In genomic region chr15:39595621-39596221, GRCh38 we compare ENCODE assay signal across 17 cellular contexts. TPM values are rescaled to one million over a fixed set of nuclear protein-coding genes. Genes with fewer than 3 reads are reported as not detected.
DNase-seq lines count a peak whose midpoint lies in the region; ATAC-seq and TF ChIP-seq lines count a peak whose summit lies in the region.
"Had no signal": no experiment of that assay in that cellular context is flagged by ENCODE, and none has a peak within 500 bp of the region (broad histone marks: within the 10 kb centered on the region; RNA-seq: fewer than 3 reads in every experiment).

No MANE protein-coding gene starts in this region.

- H3K27ac Mint-ChIP-seq in HFFc6 (peak overlapping the region; percentile 86), glutamatergic neuron (ENCODE audit: unreplicated experiment) (no peak overlapping the region)
- H3K27ac Mint-ChIP-seq: activated T-cell treated with anti-CD3 and anti-CD28 coated beads, Interleukin-2, amount 50 U/mL, for 72 hours; IgD-negative memory B cell; memory B cell had no signal

- H3K36me3 ChIP-seq in left lung: peaks cover 4 to 52% of the 10 kb centered on the region in 2 donors

- H3K27ac ChIP-seq in 22Rv1: 0 out of 2 replicates have a peak overlapping the region, but pooled peaks have one; percentile 6
- no peak overlapping the region for H3K27ac ChIP-seq in left lung

- no peaks in the 10 kb centered on the region for H3K4me1 ChIP-seq in left lung

- no peaks in the 10 kb centered on the region for H3K27me3 ChIP-seq in left lung

- TF ChIP-seq CTCF in 22Rv1 (IDR thresholded peaks at IDR 0.05) (no peak), HFFc6 (IDR thresholded peaks at IDR 0.05) (no peak), left lung (IDR thresholded peaks at IDR 0.05) (no peak), glutamatergic neuron (IDR thresholded peaks at IDR 0.05; ENCODE audit: partially characterized antibody, unreplicated experiment) (no peak)

- H3K9me3 Mint-ChIP-seq in HFFc6 (peaks cover 87% of the 10 kb centered on the region), glutamatergic neuron (ENCODE audit: unreplicated experiment) (no peaks in the 10 kb centered on the region)
- H3K9me3 Mint-ChIP-seq: activated T-cell treated with anti-CD3 and anti-CD28 coated beads, Interleukin-2, amount 50 U/mL, for 72 hours; IgD-negative memory B cell; memory B cell had no signal

- no peaks in the 10 kb centered on the region for H3K9me3 ChIP-seq in left lung

- H3K4me3 ChIP-seq in left lung: no peak overlapping the region

- peak; percentile 6 for ATAC-seq in left lung
- ATAC-seq: activated T-cell treated with anti-CD3 and anti-CD28 coated beads, Interleukin-2, amount 50 U/mL, for 72 hours had no signal

- peak overlapping the region; percentile 82 for H3K4me3 Mint-ChIP-seq in HFFc6
- no peak overlapping the region for H3K4me3 Mint-ChIP-seq in glutamatergic neuron (ENCODE audit: unreplicated experiment)
- H3K4me3 Mint-ChIP-seq: activated T-cell treated with anti-CD3 and anti-CD28 coated beads, Interleukin-2, amount 50 U/mL, for 72 hours; IgD-negative memory B cell; memory B cell had no signal

- intact Hi-C loops in left lung (cut with DNase I): no loop called here

- peaks cover 78% of the 10 kb centered on the region for H3K36me3 Mint-ChIP-seq in HFFc6 (ENCODE audit: low read depth)
- no peaks in the 10 kb centered on the region for H3K36me3 Mint-ChIP-seq in glutamatergic neuron (ENCODE audit: unreplicated experiment)
- H3K36me3 Mint-ChIP-seq: IgD-negative memory B cell, memory B cell had no signal

- H3K4me1 Mint-ChIP-seq in HFFc6 (ENCODE audit: low read depth) (peaks cover 90% of the 10 kb centered on the region), glutamatergic neuron (ENCODE audit: low read depth, unreplicated experiment) (no peaks in the 10 kb centered on the region)

- DNase-seq in HFFc6 (peak; percentile 71), dermis blood vessel endothelial cell (peak; percentile 77), left lung (no peak), retina (no peak), glutamatergic neuron (no peak), activated gamma-delta T cell (lab: John Stamatoyannopoulos, UW) (no peak), D341Med (ENCODE audit: low spot score) (no peak)
- DNase-seq: activated T-cell treated with anti-CD3 and anti-CD28 coated beads, Interleukin-2, amount 50 U/mL, for 72 hours; AML-193; DMS79 treated with DMSO at 0.1 percent for 48 hours; NCI-H1436; NCI-H446 treated with DMSO at 0.1 percent for 48 hours; T-helper 1 cell; trophoblast cell had no signal

- H3K27me3 Mint-ChIP-seq in HFFc6 (ENCODE audit: insufficient read depth) (peaks cover 93% of the 10 kb centered on the region), glutamatergic neuron (ENCODE audit: unreplicated experiment) (no peaks in the 10 kb centered on the region)
- H3K27me3 Mint-ChIP-seq: IgD-negative memory B cell had no signal

RNA-seq across cellular contexts. Expression of gene THBS1, which starts 14.8 kb away (rescaled TPM):
- total RNA-seq in HFFc6 (2021; fragmentation: NEBNext Ultra II Directional; extraction: Animal tissue kit (Norgen Biotek cat#: 25700)): 1,000 to 10,000 TPM; 7,606 to 9,130 (median 7,816) TPM
- total RNA-seq in dermis blood vessel endothelial cell (7,970 and 9,720 TPM in 2 replicates), left lung (100 to 1,000 TPM; 498 to 570 TPM), glutamatergic neuron (ENCODE audit: unreplicated experiment) (0.83 TPM)

Comparison
In these comparisons a context has a peak if more than half of its experiments do, and no peak if none do; other contexts are left out.
1. DNase-seq: peak in HFFc6 (single experiment) and dermis blood vessel endothelial cell (single experiment); none in left lung (0 of 2), retina (single experiment), glutamatergic neuron (single experiment), activated gamma-delta T cell (single experiment) and D341Med (single experiment).
2. RNA of gene THBS1, which starts 14.8 kb away (total RNA-seq): 7,970 to 9,720 TPM in dermis blood vessel endothelial cell, 7,606 to 9,130 TPM in HFFc6 and 498 to 570 TPM in left lung; 0.83 TPM in glutamatergic neuron (single experiment); every median in the first group is over 100 times any median in the second.